In the genomic region with DNA sequence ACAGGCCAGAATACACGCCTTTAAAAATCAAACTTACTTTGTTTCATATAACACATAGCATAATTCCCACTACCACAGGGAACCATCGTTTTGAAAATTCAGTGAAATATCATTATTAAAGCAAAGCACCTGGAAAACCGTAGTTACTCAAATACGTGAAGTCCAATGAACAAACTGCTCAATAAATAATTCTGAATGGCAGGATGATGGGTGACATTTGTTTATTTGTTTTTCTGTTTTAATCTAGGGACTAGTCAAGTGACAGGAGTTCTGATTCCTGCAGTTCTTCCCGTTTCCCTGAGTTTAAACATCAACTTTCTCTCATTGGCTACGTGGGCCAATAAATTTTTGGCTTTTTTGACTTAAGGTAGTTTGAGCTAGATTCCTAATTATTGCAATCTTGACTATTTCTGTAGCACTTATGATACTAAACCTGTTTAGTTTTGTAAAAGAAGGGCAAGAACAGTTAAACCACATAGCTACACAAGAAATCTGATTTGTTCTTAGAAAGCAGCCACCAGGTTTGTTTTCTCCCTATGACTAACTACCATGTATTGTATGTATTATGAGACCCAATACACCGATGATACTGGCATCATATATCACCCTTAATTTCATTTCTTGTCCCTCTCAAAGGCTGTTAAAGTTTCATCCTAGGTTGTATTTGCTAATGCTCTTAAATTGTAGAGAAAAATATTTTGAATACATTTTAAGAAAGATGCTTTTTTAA, we compare ENCODE assay signal across 11 cellular contexts.
"Had no signal": no experiment of that assay in that cellular context is flagged by ENCODE, and none has a peak within 500 bp of the region (broad histone marks: within the 10 kb centered on the region; RNA-seq: fewer than 3 reads in every experiment).

No MANE protein-coding gene starts in this region.

- H3K27ac ChIP-seq: left lung, tibial artery, uterus had no signal

- ATAC-seq: natural killer cell; stimulated activated memory B cell treated with anti-CD40 and anti-IgM and Interleukin-4, amounts not matched to agents 10 μg/mL and 1 μg/mL and 100 μg/mL, for 72 hours had no signal

- H3K36me3 ChIP-seq: uterus had no signal

- H3K4me1 ChIP-seq: uterus had no signal

- H3K9me3 ChIP-seq: left lung, tibial artery, uterus had no signal

- H3K27me3 Mint-ChIP-seq: memory B cell; stimulated activated memory B cell treated with anti-CD40 and anti-IgM and Interleukin-4, amounts not matched to agents 10 μg/mL and 1 μg/mL and 100 μg/mL, for 72 hours had no signal

- H3K4me3 Mint-ChIP-seq: activated naive CD4-positive, alpha-beta T cell treated with anti-CD3 and anti-CD28 coated beads for 36 hours; memory B cell; natural killer cell; stimulated activated memory B cell treated with anti-CD40 and anti-IgM and Interleukin-4, amounts not matched to agents 10 μg/mL and 1 μg/mL and 100 μg/mL, for 72 hours had no signal

- H3K9me3 Mint-ChIP-seq: activated naive CD4-positive, alpha-beta T cell treated with anti-CD3 and anti-CD28 coated beads for 36 hours; memory B cell; natural killer cell; stimulated activated memory B cell treated with anti-CD40 and anti-IgM and Interleukin-4, amounts not matched to agents 10 μg/mL and 1 μg/mL and 100 μg/mL, for 72 hours had no signal

- H3K27ac Mint-ChIP-seq: activated naive CD4-positive, alpha-beta T cell treated with anti-CD3 and anti-CD28 coated beads for 36 hours; memory B cell; natural killer cell; stimulated activated memory B cell treated with anti-CD40 and anti-IgM and Interleukin-4, amounts not matched to agents 10 μg/mL and 1 μg/mL and 100 μg/mL, for 72 hours had no signal

- H3K36me3 Mint-ChIP-seq: natural killer cell had no signal

- H3K27me3 ChIP-seq: left lung, tibial artery, uterus had no signal

- DNase-seq: activated CD4-positive, alpha-beta T cell treated with anti-CD3 and anti-CD28 coated beads for 1 hour; activated naive CD4-positive, alpha-beta T cell treated with anti-CD3 and anti-CD28 coated beads for 36 hours; left lung; natural killer cell; posterior cingulate gyrus; retina; T-helper 9 cell; tibial artery; uterus had no signal

- H3K4me3 ChIP-seq: left lung, tibial artery, uterus had no signal
